In genomic region chr16:20569117-20569651, GRCh38 we compare ENCODE assay signal across 3 cellular contexts.
TF ChIP-seq lines count a peak whose summit lies in the region.
"Not testable (repeated sequence)": the region's sequence is repeated elsewhere in the genome, so short reads cannot be mapped to it uniquely, and the experiment has no call there.

No MANE protein-coding gene starts in this region.

TF ChIP-seq in A549, 52 proteins besides CTCF, POLR2A, EP300 and RAD21:
- peak; percentile 3 for TF ChIP-seq MAFK (IDR thresholded peaks at IDR 0.05; ENCODE audit: partially characterized antibody)

TF ChIP-seq in K562, 482 proteins besides CTCF, POLR2A, EP300 and RAD21:
- 0 out of 2 replicates have a peak, but pooled peaks have one; percentile 11 for TF ChIP-seq ZNF316 (IDR thresholded peaks at IDR 0.05)

TF ChIP-seq in HepG2, 621 proteins besides CTCF, POLR2A, EP300 and RAD21:
- 0 out of 2 replicates have a peak, but pooled peaks have one; percentile 17 for TF ChIP-seq RCOR2 (CRISPR knock-in tag; IDR thresholded peaks at IDR 0.05)
- TF ChIP-seq HOXA5 (CRISPR knock-in tag; IDR thresholded peaks at IDR 0.05) = 0 out of 2 replicates have a peak, but pooled peaks have one; percentile 28
- not testable (repeated sequence) for TF ChIP-seq SOX13, FOXP1 (IDR thresholded peaks at IDR 0.05)
- TF ChIP-seq SOX13 (CRISPR knock-in tag; conservative IDR thresholded peaks at IDR 0.05 in 1 of 2, IDR thresholded peaks at IDR 0.05 in 1 of 2) = peak in 1 of 2 experiments; percentile 22; a peak in 1 of 4 replicates
- TF ChIP-seq FOXK1 (CRISPR knock-in tag; IDR thresholded peaks at IDR 0.05; ENCODE audit: borderline replicate concordance, low read depth) = peak; percentile 61
- TF ChIP-seq HOMEZ (CRISPR knock-in tag; IDR thresholded peaks at IDR 0.05; ENCODE audit: low read depth) = peak; percentile 37; the same call in 1 of the 2 replicates
- peak; percentile 71 for TF ChIP-seq FOXP1 (CRISPR knock-in tag; IDR thresholded peaks at IDR 0.05)
- TF ChIP-seq MEF2D (CRISPR knock-in tag; IDR thresholded peaks at IDR 0.05) = 0 out of 2 replicates have a peak, but pooled peaks have one; percentile 40
- peak; percentile 66 for TF ChIP-seq MAFF (IDR thresholded peaks at IDR 0.05; ENCODE audit: low read depth, low read length)
- TF ChIP-seq KDM1A (CRISPR knock-in tag; IDR thresholded peaks at IDR 0.05) = peak; percentile 50; the same call in 1 of the 2 replicates
- peak; percentile 78 to 81 for TF ChIP-seq MAFK (conservative IDR thresholded peaks at IDR 0.05 in 1 of 2, IDR thresholded peaks at IDR 0.05 in 1 of 2; ENCODE audit: low read length in 2 of 2)
- peak; percentile 32; the same call in 1 of the 2 replicates for TF ChIP-seq SOX5 (CRISPR knock-in tag; IDR thresholded peaks at IDR 0.05; ENCODE audit: borderline replicate concordance)
- TF ChIP-seq SETDB1 (CRISPR knock-in tag; IDR thresholded peaks at IDR 0.05; ENCODE audit: borderline replicate concordance) = peak; percentile 31; the same call in 1 of the 2 replicates
TF ChIP-seq in HepG2: peak in this region for 12; not testable (repeated sequence) for 609.
